In genomic region chr11:19193916-19194315, GRCh38 we compare ENCODE assay signal across 23 cellular contexts. TPM values are rescaled to one million over a fixed set of nuclear protein-coding genes. Genes with fewer than 3 reads are reported as not detected.
DNase-seq lines count a peak whose midpoint lies in the region; ATAC-seq, FAIRE-seq and TF ChIP-seq lines count a peak whose summit lies in the region.
"Had no signal": no experiment of that assay in that cellular context is flagged by ENCODE, and none has a peak within 500 bp of the region (broad histone marks: within the 10 kb centered on the region; RNA-seq: fewer than 3 reads in every experiment).

No MANE protein-coding gene starts in this region.

- no peak overlapping the region for H3K27ac Mint-ChIP-seq in activated naive CD8-positive, alpha-beta T cell treated with anti-CD3 and anti-CD28 coated beads, Interleukin-2, amount 50 U/mL, for 24 hours
- H3K27ac Mint-ChIP-seq: CD4-positive, alpha-beta memory T cell; GM23338 had no signal

- H3K79me1 ChIP-seq in mesenchymal stem cell (replicated peaks; ENCODE audit: low read length, poor library complexity, severe bottlenecking) = no peaks in the 10 kb centered on the region

- H3K27me3 Mint-ChIP-seq in activated naive CD8-positive, alpha-beta T cell treated with anti-CD3 and anti-CD28 coated beads, Interleukin-2, amount 50 U/mL, for 24 hours = no peaks in the 10 kb centered on the region
- H3K27me3 Mint-ChIP-seq: CD4-positive, alpha-beta memory T cell had no signal

- ATAC-seq in left ventricle myocardium superior (peak; percentile 10), Right ventricle myocardium superior (ENCODE audit: poor library complexity) (no peak), aorta (ENCODE audit: low FRiP score) (no peak)
- ATAC-seq in activated naive CD8-positive, alpha-beta T cell treated with anti-CD3 and anti-CD28 coated beads, Interleukin-2, amount 50 U/mL, for 24 hours = no peak
- ATAC-seq: A549, GM23338, PC-3 had no signal

- H3K23ac ChIP-seq in mesenchymal stem cell (ENCODE audit: low read length in 2 of 2) = no peak overlapping the region

- no peak overlapping the region for H3K14ac ChIP-seq in mesenchymal stem cell (ENCODE audit: low read length in 2 of 2)

- H3K4me3 Mint-ChIP-seq in activated naive CD8-positive, alpha-beta T cell treated with anti-CD3 and anti-CD28 coated beads, Interleukin-2, amount 50 U/mL, for 24 hours = no peak overlapping the region
- H3K4me3 Mint-ChIP-seq: CD4-positive, alpha-beta memory T cell; GM23338 had no signal

- H3K4me1 ChIP-seq in mesenchymal stem cell (ENCODE audit: control insufficient read depth, insufficient read depth, low read depth, low read length) (no peaks in the 10 kb centered on the region), aorta (ENCODE audit: control insufficient read depth in 1 of 2, insufficient read depth in 2 of 2, low read length in 2 of 2) (no peaks in the 10 kb centered on the region)
- H3K4me1 ChIP-seq: A549, BLaER1 had no signal

- H3K9me3 ChIP-seq in mesenchymal stem cell (ENCODE audit: control insufficient read depth, low read length) = no peaks in the 10 kb centered on the region
- no peaks in the 10 kb centered on the region for H3K9me3 ChIP-seq in aorta (ENCODE audit: control insufficient read depth, low read length)
- H3K9me3 ChIP-seq: A549, BLaER1 had no signal

- 100% methylated on average over 1 of the region's 2 CpGs for WGBS in mesenchymal stem cell
- WGBS in aorta, 2 donors = 95 to 96% methylated on average over 2 of the region's 2 CpGs

- no peak for DNase-seq in left ventricle myocardium superior
- no peak for DNase-seq in Right ventricle myocardium superior
- peak; percentile 27 for DNase-seq in astrocyte of the hippocampus (ENCODE audit: low read depth, low spot score)
- peak; percentile 26 for DNase-seq in mesenchymal stem cell
- no peak for DNase-seq in activated naive CD8-positive, alpha-beta T cell treated with anti-CD3 and anti-CD28 coated beads, Interleukin-2, amount 50 U/mL, for 24 hours
- no peak for DNase-seq in aorta
- no peak for DNase-seq in GM12891 (ENCODE audit: insufficient read length, low spot score)
- DNase-seq: CD4-positive, alpha-beta memory T cell; DMS153; GF-D8; HCEC 1CT; NCI-H1694 treated with DMSO at 0.1 percent for 48 hours; NCI-H2107; NCI-H226; NCI-H524; NCI-H82; PC-3; RPMI8226 had no signal

- no peak overlapping the region for H3K4me2 ChIP-seq in mesenchymal stem cell (ENCODE audit: low read length, poor library complexity, severe bottlenecking)
- H3K4me2 ChIP-seq: A549, BLaER1, GM23338 had no signal

- intact Hi-C loops in left ventricle myocardium superior (cut with micrococcal nuclease) (no loop called here), Right ventricle myocardium superior (cut with DNase I) (no loop called here), aorta (cut with DNase I) (no loop called here)

- no peaks in the 10 kb centered on the region for H3K9me3 Mint-ChIP-seq in activated naive CD8-positive, alpha-beta T cell treated with anti-CD3 and anti-CD28 coated beads, Interleukin-2, amount 50 U/mL, for 24 hours
- H3K9me3 Mint-ChIP-seq: CD4-positive, alpha-beta memory T cell; GM23338 had no signal

- no peaks in the 10 kb centered on the region for H3K36me3 Mint-ChIP-seq in activated naive CD8-positive, alpha-beta T cell treated with anti-CD3 and anti-CD28 coated beads, Interleukin-2, amount 50 U/mL, for 24 hours (ENCODE audit: low read depth)

- no peak overlapping the region for H3K4ac ChIP-seq in mesenchymal stem cell (ENCODE audit: low read depth in 1 of 2, low read length in 2 of 2)

- H3K9ac ChIP-seq in mesenchymal stem cell (ENCODE audit: low read length) = no peak overlapping the region
- H3K9ac ChIP-seq: BLaER1 had no signal

- no peak overlapping the region for H2BK15ac ChIP-seq in mesenchymal stem cell (ENCODE audit: low read depth, poor library complexity, severe bottlenecking)

- H2BK5ac ChIP-seq in mesenchymal stem cell (ENCODE audit: low read depth, low read length, poor library complexity, severe bottlenecking) = no peak overlapping the region

- H2BK12ac ChIP-seq in mesenchymal stem cell (ENCODE audit: low read length in 2 of 2) = no peak overlapping the region

- H2AFZ ChIP-seq in mesenchymal stem cell (ENCODE audit: low read depth, low read length) = no peak overlapping the region
- H2AFZ ChIP-seq: GM23338 had no signal

- H2AK5ac ChIP-seq in mesenchymal stem cell (ENCODE audit: low read length, severe bottlenecking) = no peak overlapping the region

- no peak for TF ChIP-seq POLR2A in GM12891 (IDR thresholded peaks at IDR 0.05; ENCODE audit: low read depth, low read length)

- H3K27ac ChIP-seq in mesenchymal stem cell (ENCODE audit: low read length, poor library complexity, severe bottlenecking) = no peak overlapping the region
- H3K27ac ChIP-seq in aorta (ENCODE audit: low read depth in 1 of 2, low read length in 2 of 2) = no peak overlapping the region
- H3K27ac ChIP-seq: A549, BLaER1 had no signal

- H3K4me3 ChIP-seq in mesenchymal stem cell (ENCODE audit: insufficient read depth in 1 of 2, low read depth in 1 of 2, low read length in 2 of 2) (no peak overlapping the region), aorta (ENCODE audit: low read length in 2 of 2) (no peak overlapping the region)
- H3K4me3 ChIP-seq: A549, BLaER1, GM23338 had no signal

- FAIRE-seq in GM12891 (lab: Jason Lieb, UNC) = no peak
- FAIRE-seq: A549, GM19239 had no signal

- H3K27me3 ChIP-seq in mesenchymal stem cell (ENCODE audit: control insufficient read depth in 1 of 2, insufficient read depth in 1 of 2, low read length in 2 of 2) (peaks cover 4 to 30% of the 10 kb centered on the region in 2 experiments), aorta (ENCODE audit: control insufficient read depth in 1 of 2, insufficient read depth in 2 of 2, low read length in 1 of 2) (no peaks in the 10 kb centered on the region)
- H3K27me3 ChIP-seq: BLaER1 had no signal

- no peak overlapping the region for H3K18ac ChIP-seq in mesenchymal stem cell (ENCODE audit: low read depth in 1 of 2, low read length in 2 of 2)

- H2BK120ac ChIP-seq in mesenchymal stem cell (ENCODE audit: low read depth, low read length) = no peak overlapping the region

- no peak overlapping the region for H4K91ac ChIP-seq in mesenchymal stem cell (ENCODE audit: low read length)

- no peaks in the 10 kb centered on the region for H3K4me1 Mint-ChIP-seq in activated naive CD8-positive, alpha-beta T cell treated with anti-CD3 and anti-CD28 coated beads, Interleukin-2, amount 50 U/mL, for 24 hours
- H3K4me1 Mint-ChIP-seq: CD4-positive, alpha-beta memory T cell had no signal

- H4K8ac ChIP-seq in mesenchymal stem cell (ENCODE audit: low read length) = no peak overlapping the region

- H3K36me3 ChIP-seq in mesenchymal stem cell (ENCODE audit: control insufficient read depth in 1 of 2, insufficient read depth in 2 of 2, low read depth in 1 of 2, low read length in 2 of 2) (no peaks in the 10 kb centered on the region), aorta (ENCODE audit: control insufficient read depth in 1 of 2, insufficient read depth in 2 of 2, low read length in 1 of 2) (no peaks in the 10 kb centered on the region)
- H3K36me3 ChIP-seq: BLaER1 had no signal

TF ChIP-seq in GM12891, 5 proteins besides CTCF, POLR2A, EP300 and RAD21:
- TF ChIP-seq TAF1 (IDR thresholded peaks at IDR 0.05; ENCODE audit: low read depth, low read length) = no peak
TF ChIP-seq in GM12891: peak in this region for 0.

RNA-seq across cellular contexts. Expression of gene CSRP3, which starts 7.9 kb away (rescaled TPM):
- total RNA-seq in left ventricle myocardium superior = 1,162 TPM
- total RNA-seq in Right ventricle myocardium superior = 1,083 TPM
- not detected for polyA plus RNA-seq in mesenchymal stem cell (2013, experiment 1 of 2)
- not detected for polyA plus RNA-seq in mesenchymal stem cell (2013, experiment 2 of 2)
- total RNA-seq in aorta = not detected
- polyA plus RNA-seq in aorta = 1 to 10 TPM in 1 of 2 donors, under 1 TPM in 1; 0.18 to 7.5 TPM
- not detected for polyA plus RNA-seq in GM12891 (2012; ENCODE audit: low read depth, missing spikeins)
- total RNA-seq: CD4-positive, alpha-beta memory T cell; Daoy; GM23338; PC-3 had no signal
- polyA plus RNA-seq: A549; CD4-positive, alpha-beta memory T cell; GM23338 had no signal

RNA-seq across cellular contexts. Expression of gene E2F8, which starts 46.8 kb away (rescaled TPM):
- total RNA-seq in left ventricle myocardium superior = 5.8 TPM
- 2.0 TPM for total RNA-seq in Right ventricle myocardium superior
- polyA plus RNA-seq in mesenchymal stem cell (2013, experiment 1 of 2) = 0.81 TPM
- polyA plus RNA-seq in mesenchymal stem cell (2013, experiment 2 of 2) = 0.84 TPM
- total RNA-seq in aorta = under 1 TPM; 0.29 to 0.63 TPM
- under 1 TPM in 1 of 2 donors, not detected in 1; 0.05 TPM for polyA plus RNA-seq in aorta
- 4.0 TPM for polyA plus RNA-seq in GM12891 (2012; ENCODE audit: low read depth, missing spikeins)
- total RNA-seq: CD4-positive, alpha-beta memory T cell had no signal
- polyA plus RNA-seq: CD4-positive, alpha-beta memory T cell had no signal

Comparison
In these comparisons a context has a peak if more than half of its experiments do, and no peak if none do; other contexts are left out.
1. DNase-seq: peak in astrocyte of the hippocampus (single experiment) and mesenchymal stem cell (single experiment); none in left ventricle myocardium superior (single experiment), Right ventricle myocardium superior (single experiment), activated naive CD8-positive, alpha-beta T cell treated with anti-CD3 and anti-CD28 coated beads, Interleukin-2, amount 50 U/mL, for 24 hours (single experiment), aorta (0 of 2) and GM12891 (single experiment).
2. RNA of gene CSRP3, which starts 7.9 kb away (total RNA-seq): 1,162 TPM in left ventricle myocardium superior (single experiment) and 1,083 TPM in Right ventricle myocardium superior (single experiment); not detected in aorta; every median in the first group is over 1,000 times any median in the second.